ENCODE assay signal across 1 cellular context in the genomic region with DNA sequence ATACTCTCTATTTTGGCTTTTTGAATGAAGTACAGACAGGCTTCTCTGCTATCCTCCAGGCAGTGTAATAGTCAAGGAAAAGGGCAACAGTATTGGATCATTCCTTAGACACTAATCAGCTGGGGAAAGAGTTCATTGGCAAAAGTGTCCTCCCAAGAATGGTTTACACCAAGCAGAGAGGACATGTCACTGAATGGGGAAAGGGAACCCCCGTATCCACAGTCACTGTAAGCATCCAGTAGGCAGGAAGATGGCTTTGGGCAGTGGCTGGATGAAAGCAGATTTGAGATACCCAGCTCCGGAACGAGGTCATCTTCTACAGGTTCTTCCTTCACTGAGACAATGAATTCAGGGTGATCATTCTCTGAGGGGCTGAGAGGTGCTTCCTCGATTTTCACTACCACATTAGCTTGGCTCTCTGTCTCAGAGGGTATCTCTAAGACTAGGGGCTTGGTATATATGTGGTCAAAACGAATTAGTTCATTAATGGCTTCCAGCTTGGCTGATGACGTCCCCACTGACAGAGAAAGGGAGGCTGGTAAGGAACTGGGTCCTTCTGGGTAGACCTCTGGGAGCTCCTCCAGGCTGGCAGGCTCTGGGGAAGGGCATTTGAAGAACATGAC.
TF ChIP-seq lines count a peak whose summit lies in the region.

No MANE protein-coding gene starts in this region.

TF ChIP-seq in K562, 482 proteins besides CTCF, POLR2A, EP300 and RAD21:
- TF ChIP-seq SREBF2 (CRISPR knock-in tag; IDR thresholded peaks at IDR 0.05): no peak
- no peak for TF ChIP-seq PRMT5 (CRISPR knock-in tag; IDR thresholded peaks at IDR 0.05)
- TF ChIP-seq KLF13 (tag; IDR thresholded peaks at IDR 0.05; ENCODE audit: borderline replicate concordance, low read depth): no peak
- TF ChIP-seq NCOA6 (IDR thresholded peaks at IDR 0.05): no peak
- TF ChIP-seq FOXM1 (IDR thresholded peaks at IDR 0.05; ENCODE audit: low read depth): no peak
- TF ChIP-seq FOXM1 (CRISPR knock-in tag; IDR thresholded peaks at IDR 0.05; ENCODE audit: low read depth): no peak
- TF ChIP-seq, protein P1, sequence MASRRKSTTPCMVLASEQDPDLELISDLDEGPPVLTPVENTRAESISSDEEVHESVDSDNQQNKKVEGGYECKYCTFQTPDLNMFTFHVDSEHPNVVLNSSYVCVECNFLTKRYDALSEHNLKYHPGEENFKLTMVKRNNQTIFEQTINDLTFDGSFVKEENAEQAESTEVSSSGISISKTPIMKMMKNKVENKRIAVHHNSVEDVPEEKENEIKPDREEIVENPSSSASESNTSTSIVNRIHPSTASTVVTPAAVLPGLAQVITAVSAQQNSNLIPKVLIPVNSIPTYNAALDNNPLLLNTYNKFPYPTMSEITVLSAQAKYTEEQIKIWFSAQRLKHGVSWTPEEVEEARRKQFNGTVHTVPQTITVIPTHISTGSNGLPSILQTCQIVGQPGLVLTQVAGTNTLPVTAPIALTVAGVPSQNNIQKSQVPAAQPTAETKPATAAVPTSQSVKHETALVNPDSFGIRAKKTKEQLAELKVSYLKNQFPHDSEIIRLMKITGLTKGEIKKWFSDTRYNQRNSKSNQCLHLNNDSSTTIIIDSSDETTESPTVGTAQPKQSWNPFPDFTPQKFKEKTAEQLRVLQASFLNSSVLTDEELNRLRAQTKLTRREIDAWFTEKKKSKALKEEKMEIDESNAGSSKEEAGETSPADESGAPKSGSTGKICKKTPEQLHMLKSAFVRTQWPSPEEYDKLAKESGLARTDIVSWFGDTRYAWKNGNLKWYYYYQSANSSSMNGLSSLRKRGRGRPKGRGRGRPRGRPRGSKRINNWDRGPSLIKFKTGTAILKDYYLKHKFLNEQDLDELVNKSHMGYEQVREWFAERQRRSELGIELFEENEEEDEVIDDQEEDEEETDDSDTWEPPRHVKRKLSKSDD (conservative IDR thresholded peaks at IDR 0.05; ENCODE audit: low read length): no peak
- no peak for TF ChIP-seq CEBPG (CRISPR knock-in tag; IDR thresholded peaks at IDR 0.05)
- no peak for TF ChIP-seq CEBPG (tag; conservative IDR thresholded peaks at IDR 0.05 in 1 of 2, IDR thresholded peaks at IDR 0.05 in 1 of 2)
- no peak for TF ChIP-seq CREB1 (IDR thresholded peaks at IDR 0.05)
- TF ChIP-seq CREB1 (CRISPR knock-in tag; IDR thresholded peaks at IDR 0.05): no peak
- no peak for TF ChIP-seq PATZ1 (CRISPR knock-in tag; IDR thresholded peaks at IDR 0.05; ENCODE audit: borderline replicate concordance)
- no peak for TF ChIP-seq ZNF12 (CRISPR knock-in tag; IDR thresholded peaks at IDR 0.05)
